Comparison of ENCODE assay signal across 8 cellular contexts in genomic region chr14:60648169-60648933, GRCh38. TPM values are rescaled to one million over a fixed set of nuclear protein-coding genes. Genes with fewer than 3 reads are reported as not detected.
A peak's percentile ranks its signal among the peaks of the same experiment; 100 is the strongest.
DNase-seq lines count a peak whose midpoint lies in the region; ATAC-seq and TF ChIP-seq lines count a peak whose summit lies in the region.

No MANE protein-coding gene starts in this region.

- no peaks in the 10 kb centered on the region for H3K36me3 ChIP-seq in heart right ventricle
- no peaks in the 10 kb centered on the region for H3K36me3 ChIP-seq in upper lobe of left lung

- H3K36me3 Mint-ChIP-seq in activated naive CD8-positive, alpha-beta T cell treated with anti-CD3 and anti-CD28 coated beads for 36 hours = no peaks in the 10 kb centered on the region

- no peaks in the 10 kb centered on the region for H3K9me3 Mint-ChIP-seq in activated naive CD8-positive, alpha-beta T cell treated with anti-CD3 and anti-CD28 coated beads for 36 hours

- peaks cover 97% of the 10 kb centered on the region for H3K27me3 Mint-ChIP-seq in activated naive CD8-positive, alpha-beta T cell treated with anti-CD3 and anti-CD28 coated beads for 36 hours

- peak overlapping the region; percentile 37 for H3K4me3 Mint-ChIP-seq in activated naive CD8-positive, alpha-beta T cell treated with anti-CD3 and anti-CD28 coated beads for 36 hours

- no peak for TF ChIP-seq POLR2A in upper lobe of left lung (IDR thresholded peaks at IDR 0.05)

- peaks cover 7 to 59% (median 49%) of the 10 kb centered on the region in 9 donors for H3K4me1 ChIP-seq in heart right ventricle
- peaks cover 41 to 59% (median 44%) of the 10 kb centered on the region in 4 donors for H3K4me1 ChIP-seq in upper lobe of left lung

- ATAC-seq in heart right ventricle (peak in 1 of 8 donors; percentile 31), upper lobe of left lung (ENCODE audit: low FRiP score in 2 of 2) (peak in 1 of 2 donors; percentile 51), HG02798 (IDR thresholded peaks at IDR 0.05; ENCODE audit: poor library complexity, unreplicated experiment) (no peak), HG03520 (IDR thresholded peaks at IDR 0.05; ENCODE audit: unreplicated experiment) (no peak)

- WGBS in heart right ventricle, 2 donors = 1 to 2% methylated on average over 63 of the region's 63 CpGs
- WGBS in upper lobe of left lung, 2 donors = 9 to 17% methylated on average over 4 to 62 of the region's 63 CpGs

- H3K27ac ChIP-seq in heart right ventricle (no peak overlapping the region), upper lobe of left lung (no peak overlapping the region)

- intact Hi-C loops in heart right ventricle (cut with DNase I) = no loop called here
- intact Hi-C loops in cardiac septum (cut with DNase I) = no loop called here

- TF ChIP-seq CTCF in heart right ventricle (IDR thresholded peaks at IDR 0.05) (no peak), upper lobe of left lung (IDR thresholded peaks at IDR 0.05) (no peak)

- H3K9me3 ChIP-seq in heart right ventricle = no peaks in the 10 kb centered on the region
- H3K9me3 ChIP-seq in upper lobe of left lung = no peaks in the 10 kb centered on the region

- no peak for TF ChIP-seq EP300 in upper lobe of left lung (IDR thresholded peaks at IDR 0.05)

- H3K4me1 Mint-ChIP-seq in activated naive CD8-positive, alpha-beta T cell treated with anti-CD3 and anti-CD28 coated beads for 36 hours = peaks cover 50% of the 10 kb centered on the region

- no peak for DNase-seq in heart right ventricle
- no peak for DNase-seq in cardiac septum (ENCODE audit: low spot score)
- DNase-seq in activated naive CD8-positive, alpha-beta T cell treated with anti-CD3 and anti-CD28 coated beads for 36 hours = no peak
- DNase-seq in kidney tubule cell (ENCODE audit: low spot score) = peak; percentile 25
- DNase-seq in upper lobe of left lung = peak in 1 of 2 donors; percentile 86
- no peak for DNase-seq in NCI-H2196 (lab: John Stamatoyannopoulos, UW; ENCODE audit: unreplicated experiment)

- H3K27ac Mint-ChIP-seq in activated naive CD8-positive, alpha-beta T cell treated with anti-CD3 and anti-CD28 coated beads for 36 hours = no peak overlapping the region

- H3K27me3 ChIP-seq in heart right ventricle (peaks cover 68 to 100% (median 99%) of the 10 kb centered on the region in 7 donors), upper lobe of left lung (peaks cover 2 to 87% (median 51%) of the 10 kb centered on the region in 4 donors)

- H3K4me3 ChIP-seq in heart right ventricle (peak overlapping the region; percentile 16 to 61 (median 53)), upper lobe of left lung (peak overlapping the region in 3 of 4 donors; percentile 44 to 60 (median 54))

RNA-seq across cellular contexts. Expression of gene SIX1, which starts 0.9 kb away (rescaled TPM):
- under 1 TPM in 1 of 10 donors, not detected in 9; 0.33 TPM for total RNA-seq in heart right ventricle
- under 1 TPM in 1 of 2 donors, not detected in 1; 0.04 TPM for polyA plus RNA-seq in heart right ventricle
- total RNA-seq in cardiac septum = 0.89 TPM
- not detected for total RNA-seq in activated naive CD8-positive, alpha-beta T cell treated with anti-CD3 and anti-CD28 coated beads for 36 hours
- 1 to 10 TPM in 5 of 6 donors, under 1 TPM in 1; 0.17 to 8.9 (median 1.8) TPM for total RNA-seq in upper lobe of left lung
